In genomic region chr1:92509619-92510018, GRCh38 we compare ENCODE assay signal across 28 cellular contexts. TPM values are rescaled to one million over a fixed set of nuclear protein-coding genes. Genes with fewer than 3 reads are reported as not detected.
DNase-seq lines count a peak whose midpoint lies in the region; ATAC-seq and TF ChIP-seq lines count a peak whose summit lies in the region.
"Had no signal": no experiment of that assay in that cellular context is flagged by ENCODE, and none has a peak within 500 bp of the region (broad histone marks: within the 10 kb centered on the region; RNA-seq: fewer than 3 reads in every experiment).

No MANE protein-coding gene starts in this region.

- H3K4me1 Mint-ChIP-seq in endothelial cell (ENCODE audit: unreplicated experiment) = no peaks in the 10 kb centered on the region
- H3K4me1 Mint-ChIP-seq: GM23338, H9 had no signal

- H3K9me3 ChIP-seq in Panc1 (ENCODE audit: control insufficient read depth, insufficient read depth, low read depth, low read length) (no peaks in the 10 kb centered on the region), heart left ventricle (no peaks in the 10 kb centered on the region)
- H3K9me3 ChIP-seq: SJSA1 had no signal

- CTCF ChIA-PET in Panc1 (lab: Charles Lee) = no interaction called here

- H3K27me3 ChIP-seq in Panc1 (ENCODE audit: control insufficient read depth, insufficient read depth, low read length) (no peaks in the 10 kb centered on the region), heart left ventricle (no peaks in the 10 kb centered on the region)
- H3K27me3 ChIP-seq: SJSA1 had no signal

- no peak overlapping the region for H3K4me3 Mint-ChIP-seq in endothelial cell (ENCODE audit: unreplicated experiment)
- H3K4me3 Mint-ChIP-seq: B cell; CD8-positive, alpha-beta T cell; GM23338; H9; T-cell had no signal

- ATAC-seq in GM19452 (IDR thresholded peaks at IDR 0.05; ENCODE audit: unreplicated experiment) = peak; percentile 53
- ATAC-seq in HG02759 (IDR thresholded peaks at IDR 0.05; ENCODE audit: unreplicated experiment) = peak; percentile 56
- no peak for ATAC-seq in Panc1
- no peak for ATAC-seq in heart left ventricle
- ATAC-seq: CD8-positive, alpha-beta T cell; GM23338; HepG2; K562; T-cell had no signal

- 96 to 100% (median 99%) methylated on average over 1 of the region's 1 CpG for WGBS in heart left ventricle, 4 donors

- no peak for TF ChIP-seq CTCF in Panc1 (IDR thresholded peaks at IDR 0.05)
- TF ChIP-seq CTCF in endothelial cell (IDR thresholded peaks at IDR 0.05; ENCODE audit: unreplicated experiment) = no peak
- TF ChIP-seq CTCF in GM20000 (IDR thresholded peaks at IDR 0.05; ENCODE audit: extremely low read depth, missing control alignments) = no peak
- TF ChIP-seq CTCF in heart left ventricle (IDR thresholded peaks at IDR 0.05) = no peak

- H3K27ac ChIP-seq in Panc1 (ENCODE audit: low read length) = no peak overlapping the region
- H3K27ac ChIP-seq in heart left ventricle = no peak overlapping the region
- H3K27ac ChIP-seq: C4-2B, PC-9, SJSA1 had no signal

- intact Hi-C loops in Panc1 (cut with micrococcal nuclease; ENCODE audit: unreplicated experiment) = no loop called here
- intact Hi-C loops in heart left ventricle (cut with DNase I) = no loop called here

- no peak for TF ChIP-seq POLR2A in heart left ventricle (IDR thresholded peaks at IDR 0.05)

- no peaks in the 10 kb centered on the region for H3K36me3 Mint-ChIP-seq in endothelial cell (ENCODE audit: low read depth, unreplicated experiment)
- H3K36me3 Mint-ChIP-seq: CD8-positive, alpha-beta T cell had no signal

- no peaks in the 10 kb centered on the region for H3K36me3 ChIP-seq in Panc1 (ENCODE audit: control insufficient read depth, insufficient read depth, low read length)
- H3K36me3 ChIP-seq in heart left ventricle = peaks cover 0 to 19% (median 0%) of the 10 kb centered on the region in 9 donors
- H3K36me3 ChIP-seq: SJSA1 had no signal

- in situ Hi-C loops in Panc1 (cut with HindIII; ENCODE audit: low pct_unique_long_range_greater_than_20kb, low sequenced_read_pairs) = no loop called here

- BruUV-seq in Panc1 (replicated peaks; lab: Mats Ljungman, UMichigan) = TSS peak; percentile 57

- H3K4me3 ChIP-seq in Panc1 (ENCODE audit: low read depth in 2 of 2, low read length in 2 of 2) (no peak overlapping the region), heart left ventricle (no peak overlapping the region)
- H3K4me3 ChIP-seq: GM23338, K562, PC-9, SJSA1 had no signal

- POLR2A ChIA-PET in Panc1 (lab: Charles Lee) = no interaction called here

- H3K27me3 Mint-ChIP-seq in endothelial cell (ENCODE audit: unreplicated experiment) = no peaks in the 10 kb centered on the region
- H3K27me3 Mint-ChIP-seq: B cell, T-cell had no signal

- no peaks in the 10 kb centered on the region for H3K9me3 Mint-ChIP-seq in endothelial cell (ENCODE audit: unreplicated experiment)
- H3K9me3 Mint-ChIP-seq: CD8-positive, alpha-beta T cell; GM23338; H9 had no signal

- H3K4me1 ChIP-seq in Panc1 (ENCODE audit: control insufficient read depth, insufficient read depth, low read length) = no peaks in the 10 kb centered on the region; the same call in 1 of the 2 replicates
- no peaks in the 10 kb centered on the region for H3K4me1 ChIP-seq in heart left ventricle
- H3K4me1 ChIP-seq: SJSA1 had no signal

- no peak overlapping the region for H3K27ac Mint-ChIP-seq in endothelial cell (ENCODE audit: unreplicated experiment)
- H3K27ac Mint-ChIP-seq: B cell; CD8-positive, alpha-beta T cell; GM23338; H9; T-cell had no signal

- no peak for DNase-seq in Panc1 (ENCODE audit: low read depth, low spot score)
- no peak for DNase-seq in endothelial cell (ENCODE audit: low spot score)
- no peak for DNase-seq in NAMALWA (ENCODE audit: low spot score)
- DNase-seq in GM20000 (ENCODE audit: low spot score) = no peak
- no peak for DNase-seq in heart left ventricle
- DNase-seq: CD8-positive, alpha-beta T cell; DMS79 treated with DMSO at 0.1 percent for 48 hours; GF-D8; H9; Kasumi-1; NCI-H1105 treated with DMSO at 0.1 percent for 48 hours; NCI-H2029; NCI-H446 treated with DMSO at 0.1 percent for 48 hours; NCI-H526; NCI-H82; NK-92 treated with Interleukin-12 subunit alpha and Interleukin-12 subunit beta, amount 100 ng/mL, for 24 hours; PC-9; Right ventricle myocardium superior; RPMI8226; T-cell had no signal

RNA-seq across cellular contexts. Expression of gene GFI1, which starts 22.9 kb away (rescaled TPM):
- total RNA-seq in Panc1 (2021; ENCODE audit: unreplicated experiment) (0.49 TPM), endothelial cell (ENCODE audit: unreplicated experiment) (0.26 TPM), heart left ventricle (under 1 TPM in 7 of 9 donors, not detected in 2; 0.08 to 0.93 (median 0.26) TPM)
- polyA plus RNA-seq in Panc1 (2012; ENCODE audit: insufficient read length) = 0.13 TPM
- under 1 TPM; 0.04 to 0.12 TPM for polyA plus RNA-seq in heart left ventricle
- total RNA-seq: SJSA1 had no signal
- polyA plus RNA-seq: GM23338 had no signal

Comparison
In these comparisons a context has a peak if more than half of its experiments do, and no peak if none do; other contexts are left out.
1. ATAC-seq: peak in GM19452 (single experiment) and HG02759 (single experiment); none in Panc1 (single experiment) and heart left ventricle (0 of 4).